Comparison of ENCODE assay signal across 9 cellular contexts in genomic region chr19:7326105-7326877, GRCh38. TPM values are rescaled to one million over a fixed set of nuclear protein-coding genes. Genes with fewer than 3 reads are reported as not detected.
A peak's percentile ranks its signal among the peaks of the same experiment; 100 is the strongest.
DNase-seq lines count a peak whose midpoint lies in the region; ATAC-seq, FAIRE-seq and TF ChIP-seq lines count a peak whose summit lies in the region.
"Had no signal": no experiment of that assay in that cellular context is flagged by ENCODE, and none has a peak within 500 bp of the region (broad histone marks: within the 10 kb centered on the region; RNA-seq: fewer than 3 reads in every experiment).

No MANE protein-coding gene starts in this region.

- peak; percentile 18 to 30 for DNase-seq in NCI-H524 (lab: John Stamatoyannopoulos, UW)
- DNase-seq in NCI-H524 treated with DMSO at 0.1 percent for 48 hours (lab: John Stamatoyannopoulos, UW): no peak
- DNase-seq in NCI-H69 (lab: John Stamatoyannopoulos, UW): peak; percentile 24
- DNase-seq in GM12878 (ENCODE audit: low read depth, low spot score): no peak
- DNase-seq in NCI-H2107 treated with DMSO at 0.1 percent for 48 hours (lab: John Stamatoyannopoulos, UW; ENCODE audit: unreplicated experiment): no peak
- DNase-seq in HTR-8/SVneo (ENCODE audit: insufficient read length, low spot score): no peak
- no peak for DNase-seq in D341Med (ENCODE audit: low spot score)

- no peaks in the 10 kb centered on the region for H3K36me3 ChIP-seq in GM12878 (ENCODE audit: control insufficient read depth in 2 of 2, insufficient read depth in 2 of 2, low read length in 1 of 2)
- H3K36me3 ChIP-seq in neutrophil: no peaks in the 10 kb centered on the region

- ATAC-seq in GM12878: peak; percentile 52; the same call in 2 of the 3 replicates

- H3K4me2 ChIP-seq in GM12878 (ENCODE audit: control insufficient read depth, insufficient read depth): no peak overlapping the region

- no peak for TF ChIP-seq EP300 in GM12878 (IDR thresholded peaks at IDR 0.05; ENCODE audit: borderline replicate concordance in 1 of 2, control insufficient read depth in 1 of 2, low read depth in 2 of 2, low read length in 2 of 2)

- H3K9me3 ChIP-seq in GM12878 (replicated peaks; ENCODE audit: control insufficient read depth, insufficient read depth, low read length) (peaks cover 5% of the 10 kb centered on the region; the same call in 2 of the 3 replicates), neutrophil (no peaks in the 10 kb centered on the region)

- H3K4me3 ChIP-seq in GM12878 (no peak overlapping the region), neutrophil (ENCODE audit: low read depth in 1 of 2, low read length in 1 of 2) (no peak overlapping the region)

- RAD21 ChIA-PET in GM12878 (lab: Charles Lee; ENCODE audit: unreplicated experiment): interaction anchor here (0.7 to 6.7 kb wide), 16 partner anchors 13 to 227 kb away, joined by 3 to 104 read pairs (median 4); no protein-coding TSS in a partner anchor

- 67% methylated on average over 10 of the region's 10 CpGs for WGBS in GM12878 (ENCODE audit: insufficient coverage, insufficient replicate concordance, low lambda C conversion rate, missing lambda C conversion rate)

- intact Hi-C loops in GM12878 (cut with micrococcal nuclease; ENCODE audit: unreplicated experiment): no loop called here

- no peak overlapping the region for H2AFZ ChIP-seq in GM12878 (ENCODE audit: control insufficient read depth, low read depth, low read length)

- TF ChIP-seq CTCF in GM12878 (IDR thresholded peaks at IDR 0.05 in 2 of 3, conservative IDR thresholded peaks at IDR 0.05 in 1 of 3; ENCODE audit: control insufficient read depth in 2 of 3, extremely low read depth in 1 of 3, insufficient read depth in 1 of 3, low read depth in 3 of 3, low read length in 3 of 3): peak; percentile 41 to 51 (median 42); a peak in 5 of 6 replicates
- TF ChIP-seq CTCF in neutrophil (IDR thresholded peaks at IDR 0.05): peak; percentile 58

- no TSS peak for BruUV-seq in GM12878 (replicated peaks; lab: Mats Ljungman, UMichigan)

- no peak for TF ChIP-seq POLR2A in GM12878 (IDR thresholded peaks at IDR 0.05; ENCODE audit: low read depth, low read length)

- in situ Hi-C loops in GM12878 (cut with MboI): no loop called here

- no peaks in the 10 kb centered on the region for H4K20me1 ChIP-seq in GM12878 (ENCODE audit: control insufficient read depth, insufficient read depth)

- no peak for FAIRE-seq in GM12878 (lab: Jason Lieb, UNC)
- no peak for FAIRE-seq in HTR-8/SVneo (lab: Jason Lieb, UNC)

- H3K4me1 ChIP-seq in GM12878 (ENCODE audit: control insufficient read depth, insufficient read depth, low read length): no peaks in the 10 kb centered on the region
- no peaks in the 10 kb centered on the region for H3K4me1 ChIP-seq in neutrophil (ENCODE audit: control insufficient read depth in 1 of 2, insufficient read depth in 1 of 2, low read depth in 1 of 2, low read length in 1 of 2)

- peak; percentile 65 for TF ChIP-seq RAD21 in GM12878 (IDR thresholded peaks at IDR 0.05; ENCODE audit: insufficient read depth, low read depth, low read length)

- H3K9ac ChIP-seq in GM12878 (ENCODE audit: control insufficient read depth, insufficient read depth, low read length): no peak overlapping the region

- CTCF ChIA-PET in GM12878 (lab: Yijun Ruan, JAX): interaction anchor here (0.5 to 6.0 kb wide), 41 partner anchors 9 to 270 kb away, joined by 3 to 154 read pairs (median 4); no protein-coding TSS in a partner anchor

- H3K79me2 ChIP-seq in GM12878 (ENCODE audit: control insufficient read depth, insufficient read depth, low read length): no peaks in the 10 kb centered on the region

- no peaks in the 10 kb centered on the region for H3K27me3 ChIP-seq in GM12878 (replicated peaks in 1 of 2; ENCODE audit: control insufficient read depth in 2 of 2, insufficient read depth in 2 of 2, low read length in 1 of 2)
- H3K27me3 ChIP-seq in neutrophil: no peaks in the 10 kb centered on the region

- SMC1A ChIA-PET in GM12878 (lab: Charles Lee; ENCODE audit: uncharacterized antibody, unreplicated experiment): interaction anchor here (0.6 to 6.7 kb wide), 28 partner anchors 10 to 227 kb away, joined by 3 to 47 read pairs (median 4); partner anchors contain the start of gene ARHGEF18

- POLR2A ChIA-PET in GM12878 (lab: Charles Lee): interaction anchor here (0.7 to 1.7 kb wide), 7 partner anchors 15 to 179 kb away, joined by 3 to 5 read pairs (median 3); partner anchors contain the start of gene INSR

- H3K27ac ChIP-seq in GM12878 (ENCODE audit: control insufficient read depth, insufficient read depth) (no peak overlapping the region), neutrophil (no peak overlapping the region)
- H3K27ac ChIP-seq: epithelial cell of prostate had no signal

TF ChIP-seq in GM12878, 131 proteins besides CTCF, POLR2A, EP300 and RAD21:
- TF ChIP-seq SUZ12 (IDR thresholded peaks at IDR 0.05; ENCODE audit: unreplicated experiment) (no peak), GABPA (IDR thresholded peaks at IDR 0.05; ENCODE audit: low read depth) (no peak), JUNB (IDR thresholded peaks at IDR 0.05) (no peak), SMC3 (IDR thresholded peaks at IDR 0.05; ENCODE audit: borderline replicate concordance, low read length) (peak; percentile 48; the same call in 1 of the 2 replicates), BHLHE40 (IDR thresholded peaks at IDR 0.05; ENCODE audit: borderline replicate concordance in 1 of 2, low read depth in 2 of 2, low read length in 1 of 2) (no peak), NR2C1 (IDR thresholded peaks at IDR 0.05) (no peak)

RNA-seq across cellular contexts. Expression of gene ARHGEF18, which starts 22.4 kb away (rescaled TPM):
- 56.0 and 60.3 TPM in 2 replicates for total RNA-seq in GM12878 (2013; cell fraction: nucleolus; rRNA removed)
- total RNA-seq in GM12878 (2014; rRNA removed) (26.9 and 31.1 TPM in 2 replicates), GM12878 (2014; rRNA removed; fragmentation: Illumina TruSeq; extraction: Trizol) (8.8 and 8.9 TPM in 2 replicates), GM12878 (2021) (32.3 and 37.3 TPM in 2 replicates)
- polyA plus RNA-seq in GM12878 (2011; ENCODE audit: low read depth): 7.9 TPM
- polyA plus RNA-seq in GM12878 (2011; rRNA removed) (7.0 and 8.9 TPM in 2 replicates), GM12878 (2014; fragmentation: Illumina TruSeq; extraction: Trizol) (1.2 and 6.6 TPM in 2 replicates), GM12878 (2014; fragmentation: Nextera tagmentation; extraction: Ambion mirVana) (under 1 TPM; 0.31 to 0.57 TPM), GM12878 (2014; rRNA removed) (23.3 and 27.6 TPM in 2 replicates), GM12878 (2016; fragmentation: Nextera tagmentation; extraction: Ambion mirVana) (10 to 100 TPM; 17.9 to 19.9 TPM)
- 15.0 and 21.0 TPM in 2 replicates for polyA plus RNA-seq in GM12878 (2011; cell fraction: cytosol; rRNA removed)
- polyA plus RNA-seq in GM12878 (2011; cell fraction: nucleus; rRNA removed): 37.2 and 41.2 TPM in 2 replicates
- polyA plus RNA-seq in GM12878 (2012): 17.2 and 18.4 TPM in 2 replicates
- polyA minus RNA-seq in GM12878 (2011; rRNA and poly(A)+ RNA removed): 8.9 and 22.5 TPM in 2 replicates
- 16.8 and 20.8 TPM in 2 replicates for polyA minus RNA-seq in GM12878 (2011; cell fraction: cytosol; rRNA and poly(A)+ RNA removed)
- 13.7 and 21.9 TPM in 2 replicates for polyA minus RNA-seq in GM12878 (2011; cell fraction: nucleus; rRNA and poly(A)+ RNA removed)

RNA-seq across cellular contexts. Expression of gene INSR, which starts 32.1 kb away (rescaled TPM):
- total RNA-seq in GM12878 (2013; cell fraction: nucleolus; rRNA removed): 603 and 662 TPM in 2 replicates
- total RNA-seq in GM12878 (2014; rRNA removed): 21.1 and 24.1 TPM in 2 replicates
- 14.0 and 14.8 TPM in 2 replicates for total RNA-seq in GM12878 (2014; rRNA removed; fragmentation: Illumina TruSeq; extraction: Trizol)
- 34.5 and 34.6 TPM in 2 replicates for total RNA-seq in GM12878 (2021)
- polyA plus RNA-seq in GM12878 (2011; ENCODE audit: low read depth): 15.2 TPM
- polyA plus RNA-seq in GM12878 (2011; rRNA removed): 17.8 and 34.9 TPM in 2 replicates
- polyA plus RNA-seq in GM12878 (2011; cell fraction: cytosol; rRNA removed): 25.6 and 39.1 TPM in 2 replicates
- 69.7 and 70.7 TPM in 2 replicates for polyA plus RNA-seq in GM12878 (2011; cell fraction: nucleus; rRNA removed)
- polyA plus RNA-seq in GM12878 (2012): 19.3 and 20.0 TPM in 2 replicates
- polyA plus RNA-seq in GM12878 (2014; fragmentation: Illumina TruSeq; extraction: Trizol): 8.3 and 11.2 TPM in 2 replicates
- polyA plus RNA-seq in GM12878 (2014; fragmentation: Nextera tagmentation; extraction: Ambion mirVana): 1 to 10 TPM; 4.2 to 8.0 TPM
- polyA plus RNA-seq in GM12878 (2014; rRNA removed): 19.9 and 20.4 TPM in 2 replicates
- 10 to 100 TPM in 1 of 2 experiments, 1 to 10 TPM in 1; 9.9 to 12.4 TPM for polyA plus RNA-seq in GM12878 (2016; fragmentation: Nextera tagmentation; extraction: Ambion mirVana)
- polyA minus RNA-seq in GM12878 (2011; rRNA and poly(A)+ RNA removed): 328 and 339 TPM in 2 replicates
- polyA minus RNA-seq in GM12878 (2011; cell fraction: cytosol; rRNA and poly(A)+ RNA removed): 69.8 and 74.7 TPM in 2 replicates
- polyA minus RNA-seq in GM12878 (2011; cell fraction: nucleus; rRNA and poly(A)+ RNA removed): 131 and 160 TPM in 2 replicates

Comparison
In these comparisons a context has a peak if more than half of its experiments do, and no peak if none do; other contexts are left out.
1. DNase-seq: peak in NCI-H524 (2 of 2) and NCI-H69 (single experiment); none in NCI-H524 treated with DMSO at 0.1 percent for 48 hours (single experiment), GM12878 (single experiment), NCI-H2107 treated with DMSO at 0.1 percent for 48 hours (single experiment), HTR-8/SVneo (single experiment) and D341Med (single experiment).